ENCODE assay signal across 18 cellular contexts in the genomic region with DNA sequence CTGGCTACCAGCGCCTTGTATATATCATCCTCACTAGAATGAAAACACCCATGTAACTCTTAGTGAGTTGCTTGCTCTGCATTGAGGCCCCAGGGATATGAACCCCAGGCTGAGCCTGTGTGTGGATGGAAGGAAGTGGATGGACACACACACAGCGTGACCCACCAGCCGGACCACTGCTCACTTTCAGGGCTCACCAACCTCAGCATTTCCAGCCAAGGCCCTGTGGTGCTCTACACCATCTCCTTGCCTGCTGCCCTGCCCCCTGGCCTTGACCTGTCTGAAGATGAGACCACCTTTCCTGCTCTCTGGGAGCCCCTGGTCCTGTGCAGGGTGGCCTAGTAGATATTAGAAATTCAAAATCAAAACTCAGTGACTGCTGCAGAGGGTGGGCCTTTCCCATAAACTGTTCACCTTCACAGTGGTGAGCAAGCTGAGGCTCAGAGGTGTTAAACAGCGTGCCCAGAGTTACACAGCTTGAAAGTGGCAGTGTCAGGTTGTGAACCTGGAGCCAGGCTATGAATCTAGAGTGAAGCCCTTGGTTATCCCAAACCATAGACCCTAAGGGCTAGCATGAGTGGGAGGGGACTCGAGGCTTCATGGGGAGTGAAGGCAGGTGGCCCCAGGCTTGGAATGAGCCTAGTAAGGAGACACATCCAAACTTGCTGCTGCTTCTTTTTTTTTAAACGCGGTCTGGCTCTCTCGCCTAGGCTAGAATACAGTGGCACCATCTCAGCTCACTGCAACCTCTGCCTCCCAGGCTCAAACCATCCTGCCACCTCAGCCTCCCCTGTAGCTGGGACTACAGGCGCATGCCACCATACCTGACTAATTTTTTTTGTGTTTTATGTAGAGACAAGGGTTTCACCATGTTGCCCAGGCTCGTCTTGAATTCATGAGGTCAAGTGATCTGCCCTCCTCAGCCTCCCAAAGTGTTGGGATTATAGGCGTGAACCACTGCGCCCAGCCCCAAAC. TPM values are rescaled to one million over a fixed set of nuclear protein-coding genes. Genes with fewer than 3 reads are reported as not detected.
DNase-seq lines count a peak whose midpoint lies in the region; ATAC-seq, FAIRE-seq and TF ChIP-seq lines count a peak whose summit lies in the region.
"Had no signal": no experiment of that assay in that cellular context is flagged by ENCODE, and none has a peak within 500 bp of the region (broad histone marks: within the 10 kb centered on the region; RNA-seq: fewer than 3 reads in every experiment).

No MANE protein-coding gene starts in this region.

- TF ChIP-seq CTCF in OCI-LY7 (conservative IDR thresholded peaks at IDR 0.05; ENCODE audit: low read length) (no peak), lung (IDR thresholded peaks at IDR 0.05; ENCODE audit: control extremely low read depth, extremely low read depth) (no peak)

- H3K4me3 Mint-ChIP-seq in activated naive CD4-positive, alpha-beta T cell treated with anti-CD3 and anti-CD28 coated beads for 36 hours, result no peak overlapping the region
- H3K4me3 Mint-ChIP-seq: CD4-positive, CD25-positive, alpha-beta regulatory T cell had no signal

- H3K9me3 ChIP-seq in OCI-LY7 (ENCODE audit: low read length) (no peaks in the 10 kb centered on the region), lung (ENCODE audit: control insufficient read depth in 2 of 2, insufficient read depth in 1 of 2, low read length in 1 of 2) (no peaks in the 10 kb centered on the region), skeletal muscle tissue (ENCODE audit: control insufficient read depth in 3 of 3, low read length in 3 of 3) (no peaks in the 10 kb centered on the region)

- H3K4me1 ChIP-seq in OCI-LY7 (ENCODE audit: insufficient read depth, low read length, poor library complexity, severe bottlenecking) (peaks cover 49% of the 10 kb centered on the region), lung (ENCODE audit: control insufficient read depth in 2 of 2, insufficient read depth in 2 of 2, low read length in 2 of 2) (peaks cover 6 to 12% of the 10 kb centered on the region in 2 donors), skeletal muscle tissue (ENCODE audit: control insufficient read depth in 3 of 3, insufficient read depth in 3 of 3, low read length in 3 of 3) (peaks cover 24 to 34% (median 32%) of the 10 kb centered on the region in 3 donors)

- BruUV-seq in OCI-LY7 (replicated peaks; lab: Mats Ljungman, UMichigan), result no TSS peak

- H3K4me2 ChIP-seq in OCI-LY7 (ENCODE audit: low read length), result peak overlapping the region; percentile 11; the same call in 1 of the 2 replicates

- no peaks in the 10 kb centered on the region for H4K20me1 ChIP-seq in OCI-LY7 (ENCODE audit: insufficient read depth, low read length)

- no peaks in the 10 kb centered on the region for H3K79me2 ChIP-seq in OCI-LY7 (ENCODE audit: insufficient read depth, low read depth, low read length)

- H3K9me2 ChIP-seq in OCI-LY7 (ENCODE audit: insufficient read depth, low read length), result no peaks in the 10 kb centered on the region

- no peaks in the 10 kb centered on the region for H3K27me3 ChIP-seq in lung (ENCODE audit: control insufficient read depth, insufficient read depth)
- H3K27me3 ChIP-seq in skeletal muscle tissue (ENCODE audit: control insufficient read depth in 3 of 3, insufficient read depth in 3 of 3, low read length in 3 of 3), result no peaks in the 10 kb centered on the region
- H3K27me3 ChIP-seq: dorsolateral prefrontal cortex had no signal

- intact Hi-C loops in activated naive CD4-positive, alpha-beta T cell treated with anti-CD3 and anti-CD28 coated beads for 36 hours (cut with micrococcal nuclease), result no loop called here
- intact Hi-C loops in OCI-LY7 (cut with micrococcal nuclease; ENCODE audit: unreplicated experiment), result no loop called here

- H3K27ac Mint-ChIP-seq in activated naive CD4-positive, alpha-beta T cell treated with anti-CD3 and anti-CD28 coated beads for 36 hours, result no peak overlapping the region
- H3K27ac Mint-ChIP-seq: CD4-positive, CD25-positive, alpha-beta regulatory T cell had no signal

- peak overlapping the region in 2 of 3 donors; percentile 64 to 66 for H3K9ac ChIP-seq in skeletal muscle tissue (ENCODE audit: low read depth in 1 of 3, low read length in 3 of 3)

- H3K36me3 ChIP-seq in OCI-LY7 (ENCODE audit: insufficient read depth, low read length) (no peaks in the 10 kb centered on the region), lung (ENCODE audit: control insufficient read depth in 2 of 2, insufficient read depth in 2 of 2, low read length in 2 of 2) (no peaks in the 10 kb centered on the region), skeletal muscle tissue (ENCODE audit: control insufficient read depth in 3 of 3, insufficient read depth in 3 of 3, low read length in 3 of 3) (no peaks in the 10 kb centered on the region)

- CTCF ChIA-PET in activated naive CD4-positive, alpha-beta T cell treated with anti-CD3 and anti-CD28 coated beads for 36 hours (lab: Charles Lee), result interaction anchor here (1.2 kb wide), 1 partner anchor 90 kb away, joined by 3 read pairs; no protein-coding TSS in a partner anchor
- CTCF ChIA-PET in OCI-LY7 (lab: Charles Lee; ENCODE audit: unreplicated experiment), result no interaction called here

- H3K27ac ChIP-seq in OCI-LY7 (ENCODE audit: low read depth, low read length, poor library complexity, severe bottlenecking) (no peak overlapping the region), lung (ENCODE audit: low read depth in 1 of 2, low read length in 1 of 2) (peak overlapping the region; percentile 2 to 5), skeletal muscle tissue (ENCODE audit: low read depth, low read length) (peak overlapping the region; percentile 75)
- H3K27ac ChIP-seq: skin epidermis had no signal

- DNase-seq in activated naive CD4-positive, alpha-beta T cell treated with anti-CD3 and anti-CD28 coated beads for 36 hours, result peak; percentile 29
- no peak for DNase-seq in activated naive CD4-positive, alpha-beta T cell treated with anti-CD3 and anti-CD28 coated beads, Interleukin-2, amount 50 U/mL, for 16 hours
- DNase-seq in OCI-LY7 (ENCODE audit: low spot score) (no peak), lung (ENCODE audit: low spot score) (no peak), germinal center (ENCODE audit: low spot score) (no peak), HTR-8/SVneo (ENCODE audit: insufficient read length, low spot score) (no peak), EL (no peak)
- DNase-seq: activated CD4-positive, CD25-positive, alpha-beta regulatory T cell treated with anti-CD3 and anti-CD28 coated beads, Interleukin-2, amount 50 U/mL, for 72 hours; CD4-positive, CD25-positive, alpha-beta regulatory T cell; H7; Kasumi-1; NCI-H1092; stimulated activated CD4-positive, alpha-beta T cell treated with anti-CD3 and anti-CD28 coated beads, Interleukin-4, amount 100 ng/mL, for 24 hours had no signal

- no peak overlapping the region for H3K4me3 ChIP-seq in OCI-LY7 (ENCODE audit: low read depth, low read length, poor library complexity, severe bottlenecking)
- no peak overlapping the region for H3K4me3 ChIP-seq in lung
- peak overlapping the region in 2 of 3 donors; percentile 41 to 52 for H3K4me3 ChIP-seq in skeletal muscle tissue (ENCODE audit: low read length in 3 of 3)
- H3K4me3 ChIP-seq: dorsolateral prefrontal cortex, GM12878, skin epidermis had no signal

- peaks cover 2% of the 10 kb centered on the region for H3K36me3 Mint-ChIP-seq in activated naive CD4-positive, alpha-beta T cell treated with anti-CD3 and anti-CD28 coated beads for 36 hours (ENCODE audit: low read depth)

- H3K4me1 Mint-ChIP-seq in activated naive CD4-positive, alpha-beta T cell treated with anti-CD3 and anti-CD28 coated beads for 36 hours (ENCODE audit: low read depth), result peaks cover 51% of the 10 kb centered on the region

- no peak for FAIRE-seq in HTR-8/SVneo (lab: Jason Lieb, UNC)
- FAIRE-seq: frontal cortex, GM12878 had no signal

- no peaks in the 10 kb centered on the region for H3K27me3 Mint-ChIP-seq in activated naive CD4-positive, alpha-beta T cell treated with anti-CD3 and anti-CD28 coated beads for 36 hours (ENCODE audit: low read depth)
- H3K27me3 Mint-ChIP-seq: CD4-positive, CD25-positive, alpha-beta regulatory T cell had no signal

- H3K9me3 Mint-ChIP-seq in activated naive CD4-positive, alpha-beta T cell treated with anti-CD3 and anti-CD28 coated beads for 36 hours, result no peaks in the 10 kb centered on the region
- H3K9me3 Mint-ChIP-seq: CD4-positive, CD25-positive, alpha-beta regulatory T cell had no signal

- WGBS in lung, 2 donors, result 94 to 95% methylated on average over 12 of the region's 12 CpGs

- POLR2A ChIA-PET in OCI-LY7 (lab: Charles Lee), result interaction anchor here (0.6 kb wide), 1 partner anchor 268 kb away, joined by 3 read pairs; no protein-coding TSS in a partner anchor

- no peak for ATAC-seq in lung (ENCODE audit: insufficient read depth, low FRiP score)

- no peak overlapping the region for H2AFZ ChIP-seq in OCI-LY7 (ENCODE audit: low read length)

RNA-seq across cellular contexts. Expression of a gene that starts 41.5 kb away (rescaled TPM):
- 1 to 10 TPM; 4.9 to 6.3 TPM for total RNA-seq in activated naive CD4-positive, alpha-beta T cell treated with anti-CD3 and anti-CD28 coated beads for 36 hours
- 2.4 and 3.0 TPM in 2 replicates for total RNA-seq in OCI-LY7 (2014; rRNA removed; shearing (Covaris generic))
- total RNA-seq in OCI-LY7 (2022) (4.6 and 4.9 TPM in 2 replicates), lung (10 to 100 TPM; 14.5 to 14.7 TPM), skeletal muscle tissue (6.3 TPM)
- polyA plus RNA-seq in lung, result 10 to 100 TPM in 1 of 2 donors, 1 to 10 TPM in 1; 4.6 to 11.6 TPM

Comparison
In these comparisons a context has a peak if more than half of its experiments do, and no peak if none do; other contexts are left out.
1. H3K4me3 ChIP-seq: peak in skeletal muscle tissue (2 of 3); none in OCI-LY7 (single experiment) and lung (single experiment).